ENCODE assay signal across 11 cellular contexts in the genomic region with DNA sequence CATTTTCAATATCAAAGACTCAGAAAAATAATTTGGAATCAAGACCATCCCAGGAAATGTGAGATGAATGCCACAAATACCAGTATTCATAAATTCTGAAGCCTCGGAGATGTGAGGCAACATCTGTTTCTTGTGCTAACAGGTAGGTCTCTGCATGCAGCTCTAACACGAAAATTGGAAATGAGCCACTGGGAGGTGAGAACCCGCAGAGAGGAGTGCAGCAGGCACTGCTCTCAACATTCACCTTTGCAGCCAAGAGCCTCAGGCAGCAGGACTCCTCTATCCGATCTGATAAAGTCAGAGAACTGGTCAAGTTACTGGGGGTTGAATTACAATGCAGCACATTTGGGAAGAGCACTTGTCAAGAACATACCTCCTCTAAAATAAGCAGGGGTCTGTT.
DNase-seq lines count a peak whose midpoint lies in the region; ATAC-seq, FAIRE-seq and TF ChIP-seq lines count a peak whose summit lies in the region.
"Had no signal": no experiment of that assay in that cellular context is flagged by ENCODE, and none has a peak within 500 bp of the region (broad histone marks: within the 10 kb centered on the region; RNA-seq: fewer than 3 reads in every experiment).

No MANE protein-coding gene starts in this region.

- ATAC-seq in pancreas, result peak; percentile 70 to 85 (median 78)
- no peak for ATAC-seq in natural killer cell
- ATAC-seq in HG03025 (IDR thresholded peaks at IDR 0.05; ENCODE audit: low FRiP score, unreplicated experiment), result no peak
- ATAC-seq: activated CD8-positive, alpha-beta memory T cell treated with anti-CD3 and anti-CD28 coated beads, Interleukin-2, amount 10 ng/mL, durations not matched to agents 7 days and 5 days; lower lobe of right lung had no signal

- no peaks in the 10 kb centered on the region for H3K36me3 ChIP-seq in pancreas
- H3K36me3 ChIP-seq in Peyer's patch, result no peaks in the 10 kb centered on the region
- H3K36me3 ChIP-seq: HAP-1, lower lobe of right lung had no signal

- H3K36me3 Mint-ChIP-seq in natural killer cell, result no peaks in the 10 kb centered on the region

- peaks cover 0 to 2% of the 10 kb centered on the region in 2 donors for H3K27me3 Mint-ChIP-seq in natural killer cell (ENCODE audit: low read depth in 2 of 2)

- DNase-seq in NCI-H226, result peak; percentile 43
- peak; percentile 67 for DNase-seq in cerebellum (ENCODE audit: low spot score)
- peak in 3 of 6 donors; percentile 31 to 66 (median 52) for DNase-seq in pancreas
- DNase-seq in natural killer cell, result no peak
- no peak for DNase-seq in activated naive CD4-positive, alpha-beta T cell treated with Interleukin-2 at 50 U/mL for 16 hours
- no peak for DNase-seq in Peyer's patch
- DNase-seq: activated CD8-positive, alpha-beta memory T cell treated with anti-CD3 and anti-CD28 coated beads, Interleukin-2, amount 10 ng/mL, durations not matched to agents 7 days and 5 days; lower lobe of right lung had no signal

- peak; percentile 38; the same call in 1 of the 2 replicates for TF ChIP-seq EP300 in Ishikawa (IDR thresholded peaks at IDR 0.05; ENCODE audit: borderline replicate concordance)

- TF ChIP-seq POLR2A in Peyer's patch (IDR thresholded peaks at IDR 0.05), result no peak

- H3K9me3 Mint-ChIP-seq in natural killer cell, result no peaks in the 10 kb centered on the region

- WGBS in pancreas, 2 donors, result 6 to 12% methylated on average over 4 of the region's 4 CpGs

- no peak overlapping the region for H3K4me3 Mint-ChIP-seq in natural killer cell
- H3K4me3 Mint-ChIP-seq: activated CD8-positive, alpha-beta memory T cell treated with anti-CD3 and anti-CD28 coated beads, Interleukin-2, amount 10 ng/mL, durations not matched to agents 7 days and 5 days had no signal

- H3K27ac ChIP-seq in pancreas (peak overlapping the region in 1 of 4 donors; percentile 20), Peyer's patch (no peak overlapping the region)
- H3K27ac ChIP-seq: lower lobe of right lung had no signal

- H3K4me1 ChIP-seq in pancreas (peaks cover 10 to 27% (median 23%) of the 10 kb centered on the region in 3 donors), Peyer's patch (peaks cover 0 to 26% (median 0%) of the 10 kb centered on the region in 4 donors)

- peak; percentile 5; the same call in 1 of the 2 replicates for TF ChIP-seq RAD21 in Ishikawa (IDR thresholded peaks at IDR 0.05; ENCODE audit: low read depth)

- H3K9me3 ChIP-seq in pancreas, result no peaks in the 10 kb centered on the region
- no peaks in the 10 kb centered on the region for H3K9me3 ChIP-seq in Peyer's patch
- H3K9me3 ChIP-seq: HAP-1, lower lobe of right lung had no signal

- H3K4me3 ChIP-seq in pancreas (no peak overlapping the region), Peyer's patch (no peak overlapping the region)
- H3K4me3 ChIP-seq: HAP-1, lower lobe of right lung had no signal

- peaks cover 13 to 15% of the 10 kb centered on the region in 2 donors for H3K4me1 Mint-ChIP-seq in natural killer cell

- intact Hi-C loops in pancreas (cut with DNase I), result no loop called here
- intact Hi-C loops in natural killer cell (cut with micrococcal nuclease), result loop anchor here (10.0 kb wide), 1 partner anchor 206 kb away; the partner anchor contains the start of gene KRR1

- TF ChIP-seq CTCF in pancreas (IDR thresholded peaks at IDR 0.05) (no peak), natural killer cell (IDR thresholded peaks at IDR 0.05) (no peak), Peyer's patch (IDR thresholded peaks at IDR 0.05) (no peak)

- H3K27me3 ChIP-seq in pancreas, result no peaks in the 10 kb centered on the region
- H3K27me3 ChIP-seq in Peyer's patch, result no peaks in the 10 kb centered on the region

- no peak overlapping the region for H3K27ac Mint-ChIP-seq in natural killer cell
- H3K27ac Mint-ChIP-seq: activated CD8-positive, alpha-beta memory T cell treated with anti-CD3 and anti-CD28 coated beads, Interleukin-2, amount 10 ng/mL, durations not matched to agents 7 days and 5 days had no signal

- no peak for FAIRE-seq in pancreas (lab: Jason Lieb, UNC)

TF ChIP-seq in Ishikawa, 13 proteins besides CTCF, POLR2A, EP300 and RAD21:
- TF ChIP-seq TEAD4 (IDR thresholded peaks at IDR 0.05), result no peak
- peak; percentile 82 for TF ChIP-seq NFIC (IDR thresholded peaks at IDR 0.05)
- TF ChIP-seq, protein P1, sequence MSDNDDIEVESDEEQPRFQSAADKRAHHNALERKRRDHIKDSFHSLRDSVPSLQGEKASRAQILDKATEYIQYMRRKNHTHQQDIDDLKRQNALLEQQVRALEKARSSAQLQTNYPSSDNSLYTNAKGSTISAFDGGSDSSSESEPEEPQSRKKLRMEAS (IDR thresholded peaks at IDR 0.05), result peak; percentile 80
- no peak for TF ChIP-seq REST (IDR thresholded peaks at IDR 0.05; ENCODE audit: low read depth)
- TF ChIP-seq ZBTB7A (IDR thresholded peaks at IDR 0.05; ENCODE audit: low read depth), result no peak
- TF ChIP-seq TCF12 (IDR thresholded peaks at IDR 0.05; ENCODE audit: low read depth), result no peak
- peak; percentile 42; the same call in 1 of the 2 replicates for TF ChIP-seq CEBPB (IDR thresholded peaks at IDR 0.05)
- TF ChIP-seq TAF1 (IDR thresholded peaks at IDR 0.05; ENCODE audit: low read depth), result no peak
- 0 out of 2 replicates have a peak, but pooled peaks have one; percentile 29 for TF ChIP-seq FOXM1 (IDR thresholded peaks at IDR 0.05; ENCODE audit: borderline replicate concordance, low read depth)
- TF ChIP-seq EGR1 (IDR thresholded peaks at IDR 0.05), result no peak
- no peak for TF ChIP-seq CREB1 (IDR thresholded peaks at IDR 0.05; ENCODE audit: low read depth)
- no peak for TF ChIP-seq YY1 (IDR thresholded peaks at IDR 0.05; ENCODE audit: low read depth)
- TF ChIP-seq USF1 (IDR thresholded peaks at IDR 0.05), result no peak

Comparison
In these comparisons a context has a peak if more than half of its experiments do, and no peak if none do; other contexts are left out.
1. DNase-seq: peak in NCI-H226 (single experiment) and cerebellum (single experiment); none in natural killer cell (single experiment), activated naive CD4-positive, alpha-beta T cell treated with Interleukin-2 at 50 U/mL for 16 hours (single experiment) and Peyer's patch (0 of 3).
2. ATAC-seq: peak in pancreas (4 of 4); none in natural killer cell (0 of 3) and HG03025 (single experiment).